ENCODE assay signal across 26 cellular contexts in genomic region chr9:14554866-14555265, GRCh38.
DNase-seq lines count a peak whose midpoint lies in the region; TF ChIP-seq lines count a peak whose summit lies in the region.
"Had no signal": no experiment of that assay in that cellular context is flagged by ENCODE, and none has a peak within 500 bp of the region (broad histone marks: within the 10 kb centered on the region; RNA-seq: fewer than 3 reads in every experiment).

No MANE protein-coding gene starts in this region.

- no peaks in the 10 kb centered on the region for H3K36me3 ChIP-seq in ACC112 (ENCODE audit: insufficient read depth, low read length)
- no peaks in the 10 kb centered on the region for H3K36me3 ChIP-seq in SK-N-MC (ENCODE audit: insufficient read depth, low read length)
- no peaks in the 10 kb centered on the region for H3K36me3 ChIP-seq in osteoblast (ENCODE audit: insufficient read depth, low read length)

- peaks cover 3% of the 10 kb centered on the region for H3K27me3 Mint-ChIP-seq in nephron progenitor cell (ENCODE audit: low read depth, poor library complexity)
- H3K27me3 Mint-ChIP-seq in activated naive CD8-positive, alpha-beta T cell treated with anti-CD3 and anti-CD28 coated beads for 36 hours: peaks cover 7% of the 10 kb centered on the region
- H3K27me3 Mint-ChIP-seq: activated naive CD8-positive, alpha-beta T cell treated with anti-CD3 and anti-CD28 coated beads, Interleukin-2, amount 50 U/mL, for 24 hours had no signal

- no peaks in the 10 kb centered on the region for H3K79me2 ChIP-seq in ACC112 (ENCODE audit: control insufficient read depth, insufficient read depth, low read length, unreplicated experiment)
- H3K79me2 ChIP-seq in osteoblast (ENCODE audit: insufficient read depth, low read length): no peaks in the 10 kb centered on the region

- H3K4me2 ChIP-seq in osteoblast (ENCODE audit: insufficient read depth, low read length): no peak overlapping the region
- H3K4me2 ChIP-seq: A549 had no signal

- peak overlapping the region; percentile 15 for H2AFZ ChIP-seq in ACC112 (ENCODE audit: low read length, unreplicated experiment)
- H2AFZ ChIP-seq in osteoblast (ENCODE audit: low read length): no peak overlapping the region

- H3K9me3 ChIP-seq in SK-N-MC (ENCODE audit: low read depth, low read length) (no peaks in the 10 kb centered on the region), osteoblast (ENCODE audit: low read depth, low read length) (no peaks in the 10 kb centered on the region)
- H3K9me3 ChIP-seq: A549, mucosa of descending colon had no signal

- DNase-seq in SK-N-MC (ENCODE audit: low read depth, low spot score) (peak; percentile 45), fibroblast of mammary gland (ENCODE audit: low read depth) (peak; percentile 16), osteoblast (ENCODE audit: insufficient read length, low spot score, missing footprints) (peak; percentile 21), NCI-H1694 (lab: John Stamatoyannopoulos, UW) (no peak), nephron progenitor cell (no peak), COLO829 (ENCODE audit: low spot score) (no peak)
- DNase-seq in activated naive CD8-positive, alpha-beta T cell treated with anti-CD3 and anti-CD28 coated beads for 36 hours: no peak
- DNase-seq: activated effector memory CD4-positive, alpha-beta T cell treated with Interleukin-2 at 50 U/mL for 16 hours; activated naive CD8-positive, alpha-beta T cell treated with anti-CD3 and anti-CD28 coated beads, Interleukin-2, amount 50 U/mL, for 24 hours; C1 segment of cervical spinal cord; Calu3; foreskin keratinocyte; hippocampal formation; mucosa of descending colon; NCI-H1694 treated with DMSO at 0.1 percent for 48 hours; NCI-H2171 treated with DMSO at 0.1 percent for 48 hours; NCI-H526 treated with DMSO at 0.1 percent for 48 hours; stimulated activated CD4-positive, alpha-beta T cell treated with anti-CD3 and anti-CD28 coated beads, Interleukin-4, amount 100 ng/mL, for 24 hours; stimulated activated naive CD4-positive, alpha-beta T cell treated with Interleukin-2 at 50 U/mL for 16 hours; T-helper 9 cell; trophoblast cell had no signal

- no peak for TF ChIP-seq CTCF in fibroblast of mammary gland (conservative IDR thresholded peaks at IDR 0.05; ENCODE audit: control insufficient read depth, insufficient read depth, low read depth, low read length)
- TF ChIP-seq CTCF in osteoblast (IDR thresholded peaks at IDR 0.05; ENCODE audit: extremely low read depth, low read depth, low read length): no peak
- TF ChIP-seq CTCF in nephron progenitor cell (IDR thresholded peaks at IDR 0.05): no peak

- H3K27ac ChIP-seq in ACC112 (ENCODE audit: low read depth, low read length): no peak overlapping the region
- peak overlapping the region; percentile 88 for H3K27ac ChIP-seq in SK-N-MC
- H3K27ac ChIP-seq in osteoblast (ENCODE audit: low read depth, low read length): no peak overlapping the region
- H3K27ac ChIP-seq: A549, foreskin keratinocyte had no signal

- no peak overlapping the region for H3K4me3 Mint-ChIP-seq in nephron progenitor cell
- H3K4me3 Mint-ChIP-seq in activated naive CD8-positive, alpha-beta T cell treated with anti-CD3 and anti-CD28 coated beads for 36 hours: no peak overlapping the region
- H3K4me3 Mint-ChIP-seq: activated naive CD8-positive, alpha-beta T cell treated with anti-CD3 and anti-CD28 coated beads, Interleukin-2, amount 50 U/mL, for 24 hours; IgD-negative memory B cell; neural crest cell; WTC11 had no signal

- peaks cover 8% of the 10 kb centered on the region for H3K4me1 Mint-ChIP-seq in nephron progenitor cell
- H3K4me1 Mint-ChIP-seq in activated naive CD8-positive, alpha-beta T cell treated with anti-CD3 and anti-CD28 coated beads for 36 hours: no peaks in the 10 kb centered on the region
- H3K4me1 Mint-ChIP-seq: activated naive CD8-positive, alpha-beta T cell treated with anti-CD3 and anti-CD28 coated beads, Interleukin-2, amount 50 U/mL, for 24 hours; WTC11 had no signal

- H3K4me3 ChIP-seq in ACC112 (ENCODE audit: low read depth, low read length) (no peak overlapping the region), SK-N-MC (peak overlapping the region; percentile 45; the same call in 1 of the 2 replicates), fibroblast of mammary gland (ENCODE audit: control insufficient read depth, low read depth, low read length) (no peak overlapping the region), osteoblast (ENCODE audit: insufficient read depth, low read length) (no peak overlapping the region)
- H3K4me3 ChIP-seq: A549, mucosa of descending colon had no signal

- no peak overlapping the region for H3K27ac Mint-ChIP-seq in nephron progenitor cell
- H3K27ac Mint-ChIP-seq in activated naive CD8-positive, alpha-beta T cell treated with anti-CD3 and anti-CD28 coated beads for 36 hours: no peak overlapping the region
- H3K27ac Mint-ChIP-seq: activated naive CD8-positive, alpha-beta T cell treated with anti-CD3 and anti-CD28 coated beads, Interleukin-2, amount 50 U/mL, for 24 hours; WTC11 had no signal

- no peaks in the 10 kb centered on the region for H3K27me3 ChIP-seq in ACC112 (ENCODE audit: insufficient read depth, low read length)
- H3K27me3 ChIP-seq in osteoblast (ENCODE audit: insufficient read depth, low read length): no peaks in the 10 kb centered on the region
- H3K27me3 ChIP-seq: foreskin keratinocyte had no signal

- H3K4me1 ChIP-seq in ACC112 (ENCODE audit: control insufficient read depth, insufficient read depth, low read length, unreplicated experiment): peaks cover 11% of the 10 kb centered on the region
- no peaks in the 10 kb centered on the region for H3K4me1 ChIP-seq in osteoblast (ENCODE audit: insufficient read depth, low read length)
- H3K4me1 ChIP-seq: foreskin keratinocyte had no signal

- H4K20me1 ChIP-seq in osteoblast (ENCODE audit: insufficient read depth, low read length): no peaks in the 10 kb centered on the region

- no peaks in the 10 kb centered on the region for H3K9me3 Mint-ChIP-seq in nephron progenitor cell
- H3K9me3 Mint-ChIP-seq in activated naive CD8-positive, alpha-beta T cell treated with anti-CD3 and anti-CD28 coated beads for 36 hours: peaks cover 2% of the 10 kb centered on the region
- H3K9me3 Mint-ChIP-seq: activated naive CD8-positive, alpha-beta T cell treated with anti-CD3 and anti-CD28 coated beads, Interleukin-2, amount 50 U/mL, for 24 hours; IgD-negative memory B cell had no signal

- peak overlapping the region; percentile 43 for H3K9ac ChIP-seq in SK-N-MC (ENCODE audit: insufficient read length)

- H3K36me3 Mint-ChIP-seq in nephron progenitor cell (ENCODE audit: low read depth): no peaks in the 10 kb centered on the region
- H3K36me3 Mint-ChIP-seq in activated naive CD8-positive, alpha-beta T cell treated with anti-CD3 and anti-CD28 coated beads for 36 hours: no peaks in the 10 kb centered on the region
- H3K36me3 Mint-ChIP-seq: WTC11 had no signal

Comparison
In these comparisons a context has a peak if more than half of its experiments do, and no peak if none do; other contexts are left out.
1. DNase-seq: peak in SK-N-MC (single experiment), fibroblast of mammary gland (single experiment) and osteoblast (single experiment); none in NCI-H1694 (single experiment), nephron progenitor cell (single experiment), COLO829 (single experiment) and activated naive CD8-positive, alpha-beta T cell treated with anti-CD3 and anti-CD28 coated beads for 36 hours (single experiment).